In the genomic region with DNA sequence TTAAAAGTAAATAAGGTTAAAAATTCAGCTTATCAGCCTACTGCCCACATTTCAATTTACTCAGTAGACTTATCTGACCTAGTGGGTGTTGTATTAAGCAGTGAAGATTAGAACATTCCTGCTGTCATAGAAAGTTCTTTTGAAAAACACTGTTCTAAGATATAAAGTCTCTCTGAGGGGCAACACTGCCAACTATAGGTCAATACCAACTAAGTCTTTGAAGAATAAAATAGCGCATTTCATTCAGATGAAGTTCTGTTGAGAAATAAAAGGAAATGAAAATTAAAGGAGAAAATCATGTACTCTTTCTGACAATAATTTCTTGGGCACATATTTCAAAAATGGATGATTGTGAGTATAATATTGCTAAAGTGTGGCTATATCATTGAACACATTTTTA, we compare ENCODE assay signal across 20 cellular contexts.
"Had no signal": no experiment of that assay in that cellular context is flagged by ENCODE, and none has a peak within 500 bp of the region (broad histone marks: within the 10 kb centered on the region; RNA-seq: fewer than 3 reads in every experiment).

No MANE protein-coding gene starts in this region.

- H3K4me3 ChIP-seq: esophagus muscularis mucosa, mucosa of descending colon, prostate gland, right lobe of liver had no signal

- H3K4me1 ChIP-seq: esophagus muscularis mucosa, prostate gland, right lobe of liver had no signal

- DNase-seq: activated CD4-positive, alpha-beta T cell treated with anti-CD3 and anti-CD28 coated beads, Interleukin-2, amount 10 ng/mL, durations not matched to agents 24 days and 14 days; activated effector memory CD4-positive, alpha-beta T cell treated with anti-CD3 and anti-CD28 coated beads, Interleukin-2, amount 50 U/mL, for 16 hours; activated T-cell treated with anti-CD3 and anti-CD28 coated beads, Interleukin-2, amount 50 U/mL, for 1 hour; cerebellar nuclear complex; dermis blood vessel endothelial cell; glutamatergic neuron; mammary epithelial cell; mucosa of descending colon; natural killer cell; occipital lobe; right lobe of liver; stimulated activated CD4-positive, alpha-beta T cell treated with anti-CD3 and anti-CD28 coated beads, Interleukin-1b, Interleukin-23, amount 100 ng/mL, for 48 hours; stimulated activated naive B cell treated with anti-CD40 and anti-IgM and Interleukin-4, amounts not matched to agents 10 μg/mL and 1 μg/mL and 100 μg/mL, for 72 hours; substantia nigra; T1000; trophoblast cell had no signal

- H3K27me3 Mint-ChIP-seq: activated CD4-positive, alpha-beta T cell treated with anti-CD3 and anti-CD28 coated beads, Interleukin-2, amount 10 ng/mL, durations not matched to agents 24 days and 14 days; activated naive CD8-positive, alpha-beta T cell; stimulated activated naive B cell treated with anti-CD40 and anti-IgM and Interleukin-4, amounts not matched to agents 10 μg/mL and 1 μg/mL and 100 μg/mL, for 72 hours had no signal

- H3K9me3 Mint-ChIP-seq: activated CD4-positive, alpha-beta T cell treated with anti-CD3 and anti-CD28 coated beads, Interleukin-2, amount 10 ng/mL, durations not matched to agents 24 days and 14 days had no signal

- H3K36me3 Mint-ChIP-seq: activated naive CD8-positive, alpha-beta T cell; natural killer cell; stimulated activated naive B cell treated with anti-CD40 and anti-IgM and Interleukin-4, amounts not matched to agents 10 μg/mL and 1 μg/mL and 100 μg/mL, for 72 hours had no signal

- H3K27ac ChIP-seq: esophagus muscularis mucosa, prostate gland, right lobe of liver had no signal

- H3K4me1 Mint-ChIP-seq: activated CD4-positive, alpha-beta T cell treated with anti-CD3 and anti-CD28 coated beads, Interleukin-2, amount 10 ng/mL, durations not matched to agents 24 days and 14 days; natural killer cell; stimulated activated naive B cell treated with anti-CD40 and anti-IgM and Interleukin-4, amounts not matched to agents 10 μg/mL and 1 μg/mL and 100 μg/mL, for 72 hours had no signal

- H3K9me3 ChIP-seq: esophagus muscularis mucosa, prostate gland had no signal

- H3K4me3 Mint-ChIP-seq: activated CD4-positive, alpha-beta T cell treated with anti-CD3 and anti-CD28 coated beads, Interleukin-2, amount 10 ng/mL, durations not matched to agents 24 days and 14 days; activated naive CD8-positive, alpha-beta T cell; natural killer cell; stimulated activated naive B cell treated with anti-CD40 and anti-IgM and Interleukin-4, amounts not matched to agents 10 μg/mL and 1 μg/mL and 100 μg/mL, for 72 hours had no signal

- H3K36me3 ChIP-seq: esophagus muscularis mucosa, prostate gland, right lobe of liver had no signal

- H3K27me3 ChIP-seq: esophagus muscularis mucosa, right lobe of liver had no signal

- ATAC-seq: left lobe of liver; mucosa of descending colon; natural killer cell; right lobe of liver; stimulated activated naive B cell treated with anti-CD40 and anti-IgM and Interleukin-4, amounts not matched to agents 10 μg/mL and 1 μg/mL and 100 μg/mL, for 72 hours had no signal

- H3K27ac Mint-ChIP-seq: activated CD4-positive, alpha-beta T cell treated with anti-CD3 and anti-CD28 coated beads, Interleukin-2, amount 10 ng/mL, durations not matched to agents 24 days and 14 days; activated naive CD8-positive, alpha-beta T cell; natural killer cell; stimulated activated naive B cell treated with anti-CD40 and anti-IgM and Interleukin-4, amounts not matched to agents 10 μg/mL and 1 μg/mL and 100 μg/mL, for 72 hours had no signal
